In genomic region chr11:774873-775592, GRCh38 we compare ENCODE assay signal across 9 cellular contexts. TPM values are rescaled to one million over a fixed set of nuclear protein-coding genes. Genes with fewer than 3 reads are reported as not detected.
DNase-seq lines count a peak whose midpoint lies in the region; ATAC-seq, FAIRE-seq and TF ChIP-seq lines count a peak whose summit lies in the region.
"Had no signal": no experiment of that assay in that cellular context is flagged by ENCODE, and none has a peak within 500 bp of the region (broad histone marks: within the 10 kb centered on the region; RNA-seq: fewer than 3 reads in every experiment).

No MANE protein-coding gene starts in this region.

- H3K9me3 ChIP-seq in lower lobe of right lung (no peaks in the 10 kb centered on the region), small intestine (ENCODE audit: control insufficient read depth, low read depth) (no peaks in the 10 kb centered on the region)

- TF ChIP-seq CTCF in astrocyte of the cerebellum (IDR thresholded peaks at IDR 0.05; ENCODE audit: low read depth, low read length, missing control alignments), result no peak
- TF ChIP-seq CTCF in lower lobe of right lung (IDR thresholded peaks at IDR 0.05), result no peak

- ATAC-seq in lower lobe of right lung, result no peak

- DNase-seq in Ammon's horn (ENCODE audit: low spot score) (peak; percentile 1), HT1080 (ENCODE audit: low read depth) (peak; percentile 53), astrocyte of the cerebellum (ENCODE audit: low read depth) (no peak), lower lobe of right lung (peak; percentile 41), anterior cingulate cortex (lab: John Stamatoyannopoulos, UW) (no peak), small intestine (no peak), GM19238 (ENCODE audit: insufficient read length, low spot score) (no peak), T-helper 9 cell (no peak)
- DNase-seq: NCI-H1092 had no signal

- H3K4me1 ChIP-seq in lower lobe of right lung (peaks cover 30% of the 10 kb centered on the region), small intestine (ENCODE audit: control insufficient read depth in 2 of 2, insufficient read depth in 1 of 2, low read depth in 1 of 2, low read length in 1 of 2) (peaks cover 2 to 6% of the 10 kb centered on the region in 2 donors)

- no peaks in the 10 kb centered on the region for H3K27me3 ChIP-seq in lower lobe of right lung (ENCODE audit: low read depth)
- H3K27me3 ChIP-seq in small intestine (ENCODE audit: control insufficient read depth in 2 of 2, insufficient read depth in 2 of 2, low read length in 2 of 2), result no peaks in the 10 kb centered on the region

- 73 to 78% (median 75%) methylated on average over 19 to 20 of the region's 20 CpGs for WGBS in small intestine, 3 donors

- H3K27ac ChIP-seq in lower lobe of right lung, result no peak overlapping the region
- H3K27ac ChIP-seq in small intestine (ENCODE audit: low read depth in 1 of 2, low read length in 1 of 2), result no peak overlapping the region

- FAIRE-seq in small intestine (lab: Jason Lieb, UNC), result no peak

- H3K36me3 ChIP-seq in lower lobe of right lung (peaks cover 42% of the 10 kb centered on the region), small intestine (ENCODE audit: control insufficient read depth in 2 of 2, insufficient read depth in 2 of 2, low read length in 2 of 2) (peaks cover 9 to 10% of the 10 kb centered on the region in 2 donors)

- intact Hi-C loops in lower lobe of right lung (cut with DNase I), result no loop called here

- H3K4me3 ChIP-seq in astrocyte of the cerebellum (ENCODE audit: low read depth, low read length) (peak overlapping the region; percentile 86), lower lobe of right lung (no peak overlapping the region), small intestine (ENCODE audit: low read depth in 1 of 2, low read length in 2 of 2) (no peak overlapping the region)

- in situ Hi-C loops in astrocyte of the cerebellum (cut with HindIII; ENCODE audit: low sequenced_read_pairs), result loop anchor here (25.0 kb wide), 1 partner anchor 113 kb away; no protein-coding TSS in a partner anchor

RNA-seq across cellular contexts. Expression of gene GATD1, which starts 2.3 kb away (rescaled TPM):
- 19.6 and 27.6 TPM in 2 replicates for total RNA-seq in HT1080 (2014; rRNA removed; shearing (Covaris generic))
- 21.0 and 47.6 TPM in 2 replicates for polyA plus RNA-seq in HT1080 (2015; cell fraction: cytosol; rRNA removed)
- polyA plus RNA-seq in HT1080 (2015; cell fraction: nucleus; rRNA removed), result 199 and 221 TPM in 2 replicates
- 46.7 TPM for total RNA-seq in lower lobe of right lung
- polyA plus RNA-seq in small intestine, result 10 to 100 TPM; 12.2 to 46.0 (median 13.6) TPM

RNA-seq across cellular contexts. Expression of gene CEND1, which starts 14.9 kb away (rescaled TPM):
- total RNA-seq in HT1080 (2014; rRNA removed; shearing (Covaris generic)), result 0.53 and 1.0 TPM in 2 replicates
- polyA plus RNA-seq in HT1080 (2015; cell fraction: cytosol; rRNA removed), result 0.77 and 1.3 TPM in 2 replicates
- polyA plus RNA-seq in HT1080 (2015; cell fraction: nucleus; rRNA removed), result 0.17 TPM in 2 replicates
- not detected for total RNA-seq in lower lobe of right lung
- polyA plus RNA-seq in small intestine, result 1 to 10 TPM in 1 of 3 donors, not detected in 2; 3.3 TPM

RNA-seq across cellular contexts. Expression of gene SLC25A22, which starts 23.0 kb away (rescaled TPM):
- total RNA-seq in HT1080 (2014; rRNA removed; shearing (Covaris generic)), result 33.9 and 47.5 TPM in 2 replicates
- 46.5 and 49.2 TPM in 2 replicates for polyA plus RNA-seq in HT1080 (2015; cell fraction: cytosol; rRNA removed)
- polyA plus RNA-seq in HT1080 (2015; cell fraction: nucleus; rRNA removed), result 48.9 and 60.9 TPM in 2 replicates
- total RNA-seq in lower lobe of right lung, result 18.2 TPM
- 10 to 100 TPM; 10.5 to 21.9 (median 10.5) TPM for polyA plus RNA-seq in small intestine

RNA-seq across cellular contexts. Expression of gene TALDO1, which starts 27.8 kb away (rescaled TPM):
- 235 and 266 TPM in 2 replicates for total RNA-seq in HT1080 (2014; rRNA removed; shearing (Covaris generic))
- polyA plus RNA-seq in HT1080 (2015; cell fraction: cytosol; rRNA removed), result 177 and 178 TPM in 2 replicates
- 140 and 151 TPM in 2 replicates for polyA plus RNA-seq in HT1080 (2015; cell fraction: nucleus; rRNA removed)
- 218 TPM for total RNA-seq in lower lobe of right lung
- polyA plus RNA-seq in small intestine, result 100 to 1,000 TPM; 163 to 188 (median 184) TPM

RNA-seq across cellular contexts. Expression of gene PIDD1, which starts 30.0 kb away (rescaled TPM):
- total RNA-seq in HT1080 (2014; rRNA removed; shearing (Covaris generic)), result 7.4 and 12.3 TPM in 2 replicates
- polyA plus RNA-seq in HT1080 (2015; cell fraction: cytosol; rRNA removed), result 12.2 and 12.7 TPM in 2 replicates
- polyA plus RNA-seq in HT1080 (2015; cell fraction: nucleus; rRNA removed), result 107 and 142 TPM in 2 replicates
- 12.6 TPM for total RNA-seq in lower lobe of right lung
- 10 to 100 TPM; 20.7 to 47.0 (median 36.5) TPM for polyA plus RNA-seq in small intestine

Comparison
In these comparisons a context has a peak if more than half of its experiments do, and no peak if none do; other contexts are left out.
1. DNase-seq: peak in Ammon's horn (single experiment), HT1080 (single experiment) and lower lobe of right lung (single experiment); none in astrocyte of the cerebellum (single experiment), anterior cingulate cortex (0 of 58), small intestine (single experiment), GM19238 (single experiment) and T-helper 9 cell (single experiment).